ENCODE assay signal across 22 cellular contexts in genomic region chr22:23284504-23285033, GRCh38.
DNase-seq lines count a peak whose midpoint lies in the region; ATAC-seq, FAIRE-seq and TF ChIP-seq lines count a peak whose summit lies in the region.
"Had no signal": no experiment of that assay in that cellular context is flagged by ENCODE, and none has a peak within 500 bp of the region (broad histone marks: within the 10 kb centered on the region; RNA-seq: fewer than 3 reads in every experiment).

No MANE protein-coding gene starts in this region.

- no peaks in the 10 kb centered on the region for H3K4me1 Mint-ChIP-seq in endothelial cell (ENCODE audit: unreplicated experiment)

- H3K4me2 ChIP-seq in HepG2 (ENCODE audit: low read depth, low read length) = peak overlapping the region; percentile 49
- no peak overlapping the region for H3K4me2 ChIP-seq in OCI-LY7 (ENCODE audit: low read length)

- TF ChIP-seq CTCF in HepG2 (CRISPR knock-in tag; IDR thresholded peaks at IDR 0.05) (no peak), right lobe of liver (IDR thresholded peaks at IDR 0.05) (no peak), endothelial cell (IDR thresholded peaks at IDR 0.05; ENCODE audit: unreplicated experiment) (no peak), sigmoid colon (IDR thresholded peaks at IDR 0.05) (no peak), OCI-LY7 (conservative IDR thresholded peaks at IDR 0.05; ENCODE audit: low read length) (no peak)

- WGBS in HepG2 (ENCODE audit: low lambda C conversion rate) = 97% methylated on average over 5 of the region's 10 CpGs
- no CpG with 5 or more reads among the region's 10 CpGs for whole genome bisulfite sequencing in right lobe of liver (ENCODE audit: insufficient coverage, low coverage, low lambda C conversion rate, missing lambda C conversion rate)
- WGBS in sigmoid colon, 2 donors = 93 to 94% methylated on average over 10 of the region's 10 CpGs

- CTCF ChIA-PET in HepG2 (lab: Yijun Ruan, JAX; ENCODE audit: low intra/inter-chr PET ratio, low total read pairs) = interaction anchor here (4.0 kb wide), 1 partner anchor 106 kb away, joined by 73 read pairs; the partner anchor contains the start of gene BCR
- CTCF ChIA-PET in OCI-LY7 (lab: Charles Lee; ENCODE audit: unreplicated experiment) = no interaction called here

- no peak for FAIRE-seq in HepG2 (lab: Jason Lieb, UNC)
- FAIRE-seq: GM19239, RCC 7860 had no signal

- H3K27ac ChIP-seq in HepG2 (ENCODE audit: extremely low read length, insufficient read depth, low read length) (peak overlapping the region; percentile 59), right lobe of liver (peak overlapping the region in 1 of 3 donors; percentile 58), sigmoid colon (peak overlapping the region; percentile 81 to 91 (median 86)), OCI-LY7 (ENCODE audit: low read depth, low read length, poor library complexity, severe bottlenecking) (no peak overlapping the region)
- H3K27ac ChIP-seq: C4-2B had no signal

- H2AFZ ChIP-seq in HepG2 (ENCODE audit: low read length) (no peak overlapping the region), OCI-LY7 (ENCODE audit: low read length) (no peak overlapping the region)

- H4K20me1 ChIP-seq in HepG2 (ENCODE audit: insufficient read depth, low read length) = no peaks in the 10 kb centered on the region
- no peaks in the 10 kb centered on the region for H4K20me1 ChIP-seq in OCI-LY7 (ENCODE audit: insufficient read depth, low read length)

- H3K9me3 Mint-ChIP-seq in endothelial cell (ENCODE audit: unreplicated experiment) = no peaks in the 10 kb centered on the region

- H3K4me3 ChIP-seq in HepG2 (replicated peaks in 1 of 3; ENCODE audit: insufficient read depth in 1 of 3, low read depth in 2 of 3, low read length in 3 of 3) = peak overlapping the region in 1 of 3 experiments; percentile 19; a peak in 1 of 6 replicates
- H3K4me3 ChIP-seq in right lobe of liver = no peak overlapping the region
- H3K4me3 ChIP-seq in sigmoid colon = no peak overlapping the region
- no peak overlapping the region for H3K4me3 ChIP-seq in OCI-LY7 (ENCODE audit: low read depth, low read length, poor library complexity, severe bottlenecking)

- H3K9me2 ChIP-seq in OCI-LY7 (ENCODE audit: insufficient read depth, low read length) = no peaks in the 10 kb centered on the region

- no peak overlapping the region for H3K27ac Mint-ChIP-seq in endothelial cell (ENCODE audit: unreplicated experiment)

- H3K9ac ChIP-seq in HepG2 (ENCODE audit: insufficient read depth, low read depth, low read length) = no peak overlapping the region

- TF ChIP-seq POLR2A in HepG2 (IDR thresholded peaks at IDR 0.05; ENCODE audit: insufficient read depth in 1 of 2, low read depth in 2 of 2, low read length in 2 of 2) (no peak), right lobe of liver (IDR thresholded peaks at IDR 0.05) (no peak), sigmoid colon (IDR thresholded peaks at IDR 0.05) (no peak)

- no peak for TF ChIP-seq EP300 in HepG2 (IDR thresholded peaks at IDR 0.05; ENCODE audit: low read depth in 2 of 2, low read length in 2 of 2)
- TF ChIP-seq EP300 in HepG2 (CRISPR knock-in tag; IDR thresholded peaks at IDR 0.05; ENCODE audit: borderline replicate concordance) = no peak
- TF ChIP-seq EP300 in sigmoid colon (IDR thresholded peaks at IDR 0.05) = no peak

- H3K9me3 ChIP-seq in HepG2 (ENCODE audit: low read length) = no peaks in the 10 kb centered on the region
- H3K9me3 ChIP-seq in right lobe of liver = no peaks in the 10 kb centered on the region
- no peaks in the 10 kb centered on the region for H3K9me3 ChIP-seq in sigmoid colon
- H3K9me3 ChIP-seq in OCI-LY7 (ENCODE audit: low read length) = no peaks in the 10 kb centered on the region

- peaks cover 6% of the 10 kb centered on the region for H3K27me3 Mint-ChIP-seq in endothelial cell (ENCODE audit: unreplicated experiment)

- intact Hi-C loops in HepG2 (cut with micrococcal nuclease; ENCODE audit: unreplicated experiment) (loop anchor here (5.0 kb wide), 1 partner anchor 37 kb away; no protein-coding TSS in a partner anchor), right lobe of liver (cut with DNase I) (loop anchor here in 1 of 2 donors (5.0 kb wide), 1 partner anchor 107 kb away; no protein-coding TSS in a partner anchor), sigmoid colon (cut with DNase I) (loop anchor here (10.0 kb wide), 2 partner anchors 240 to 330 kb away; no protein-coding TSS in a partner anchor), OCI-LY7 (cut with micrococcal nuclease; ENCODE audit: unreplicated experiment) (loop anchor here (5.0 kb wide), 1 partner anchor 327 kb away; no protein-coding TSS in a partner anchor)

- in situ Hi-C loops in HepG2 (cut with HindIII; ENCODE audit: extremely low pct_ligation_motif_present, low pct_unique_long_range_greater_than_20kb) = loop anchor here (5.0 to 25.0 kb wide), 2 partner anchors 107 to 322 kb away; no protein-coding TSS in a partner anchor

- no peak for ATAC-seq in HepG2
- no peak for ATAC-seq in right lobe of liver
- ATAC-seq in HG02678 (IDR thresholded peaks at IDR 0.05; ENCODE audit: unreplicated experiment) = no peak

- no peaks in the 10 kb centered on the region for H3K79me2 ChIP-seq in HepG2 (ENCODE audit: insufficient read depth, low read length)
- no peaks in the 10 kb centered on the region for H3K79me2 ChIP-seq in OCI-LY7 (ENCODE audit: insufficient read depth, low read depth, low read length)

- H3K27me3 ChIP-seq in HepG2 (ENCODE audit: control insufficient read depth in 1 of 2, insufficient read depth in 2 of 2, low read length in 2 of 2) (no peaks in the 10 kb centered on the region), right lobe of liver (no peaks in the 10 kb centered on the region), sigmoid colon (no peaks in the 10 kb centered on the region)

- H3K36me3 ChIP-seq in HepG2 (replicated peaks in 1 of 2; ENCODE audit: control insufficient read depth in 1 of 2, insufficient read depth in 2 of 2, low read length in 2 of 2) (peaks cover 10 to 78% of the 10 kb centered on the region in 2 experiments), right lobe of liver (peaks cover 0 to 18% (median 0%) of the 10 kb centered on the region in 4 donors), sigmoid colon (peaks cover 0 to 41% (median 10%) of the 10 kb centered on the region in 4 donors), OCI-LY7 (ENCODE audit: insufficient read depth, low read length) (peaks cover 26% of the 10 kb centered on the region; the same call in 1 of the 2 replicates)

- no peak for TF ChIP-seq RAD21 in HepG2 (CRISPR knock-in tag; IDR thresholded peaks at IDR 0.05)

- POLR2A ChIA-PET in HepG2 (lab: Yijun Ruan, JAX) = interaction anchor here (0.7 kb wide), 1 partner anchor 104 kb away, joined by 3 read pairs; no protein-coding TSS in a partner anchor
- POLR2A ChIA-PET in OCI-LY7 (lab: Charles Lee) = no interaction called here

- peak overlapping the region; percentile 51 for H3K4me3 Mint-ChIP-seq in endothelial cell (ENCODE audit: unreplicated experiment)
- H3K4me3 Mint-ChIP-seq: CD8-positive, alpha-beta memory T cell had no signal

- BruUV-seq in HepG2 (replicated peaks; lab: Mats Ljungman, UMichigan) (no TSS peak), OCI-LY7 (replicated peaks; lab: Mats Ljungman, UMichigan) (no TSS peak)

- peaks cover 48% of the 10 kb centered on the region for H3K4me1 ChIP-seq in HepG2 (ENCODE audit: insufficient read depth, low read length)
- peaks cover 0 to 23% (median 3%) of the 10 kb centered on the region in 4 donors for H3K4me1 ChIP-seq in right lobe of liver
- H3K4me1 ChIP-seq in sigmoid colon = peaks cover 0 to 57% (median 43%) of the 10 kb centered on the region in 4 donors
- H3K4me1 ChIP-seq in OCI-LY7 (ENCODE audit: insufficient read depth, low read length, poor library complexity, severe bottlenecking) = peaks cover 16% of the 10 kb centered on the region

- H3K36me3 Mint-ChIP-seq in endothelial cell (ENCODE audit: low read depth, unreplicated experiment) = peaks cover 15% of the 10 kb centered on the region

- DNase-seq in HepG2 (ENCODE audit: low spot score) (no peak), right lobe of liver (no peak), endothelial cell (ENCODE audit: low spot score) (no peak), sigmoid colon (no peak), OCI-LY7 (ENCODE audit: low spot score) (no peak), nucleus accumbens (lab: John Stamatoyannopoulos, UW) (no peak), activated gamma-delta T cell (lab: John Stamatoyannopoulos, UW) (no peak)
- DNase-seq: Calu3; CD8-positive, alpha-beta memory T cell; DMS153; GDM1; MM.1S; NCI-H1048; NCI-H1417 treated with DMSO at 0.1 percent for 48 hours; NCI-H187; NCI-H446; NCI-H526; OCI-M1 had no signal

TF ChIP-seq in HepG2, 621 proteins besides CTCF, POLR2A, EP300 and RAD21:
- TF ChIP-seq ZBTB43 (CRISPR knock-in tag; conservative IDR thresholded peaks at IDR 0.05) (no peak), SOX6 (IDR thresholded peaks at IDR 0.05) (no peak), SOX6 (CRISPR knock-in tag; IDR thresholded peaks at IDR 0.05) (no peak), HMG20A (CRISPR knock-in tag; IDR thresholded peaks at IDR 0.05; ENCODE audit: borderline replicate concordance) (no peak), ZNF878 (CRISPR knock-in tag; IDR thresholded peaks at IDR 0.05) (no peak), ZNF343 (CRISPR knock-in tag; IDR thresholded peaks at IDR 0.05) (no peak), ONECUT2 (CRISPR knock-in tag; IDR thresholded peaks at IDR 0.05) (no peak), SETDB1 (CRISPR knock-in tag; IDR thresholded peaks at IDR 0.05; ENCODE audit: borderline replicate concordance) (no peak), PHB2 (IDR thresholded peaks at IDR 0.05; ENCODE audit: partially characterized antibody) (no peak), ETV6 (CRISPR knock-in tag; conservative IDR thresholded peaks at IDR 0.05) (no peak)
